1 cellular context compared by ENCODE assay signal in genomic region chr19:9584073-9584833, GRCh38.
A peak's percentile ranks its signal among the peaks of the same experiment; 100 is the strongest.
TF ChIP-seq lines count a peak whose summit lies in the region.

TSS of gene ZNF121 (minus strand) at chr19:9584504. CDS start at chr19:9568097, 16,407 bp downstream.

TF ChIP-seq in HepG2, 621 proteins besides CTCF, POLR2A, EP300 and RAD21 (continued from another document and continues in another):
- TF ChIP-seq UBTF (CRISPR knock-in tag; IDR thresholded peaks at IDR 0.05) (peak; percentile 59), ZNF354B (CRISPR knock-in tag; IDR thresholded peaks at IDR 0.05) (no peak), KAT8 (CRISPR knock-in tag; IDR thresholded peaks at IDR 0.05) (peak; percentile 83), FOXK1 (CRISPR knock-in tag; IDR thresholded peaks at IDR 0.05; ENCODE audit: borderline replicate concordance, low read depth) (peak; percentile 73; the same call in 1 of the 2 replicates), MLXIP (CRISPR knock-in tag; IDR thresholded peaks at IDR 0.05; ENCODE audit: borderline replicate concordance) (peak; percentile 45; the same call in 1 of the 2 replicates), ZNF10 (CRISPR knock-in tag; IDR thresholded peaks at IDR 0.05; ENCODE audit: borderline replicate concordance, low read depth) (no peak), CENPT (CRISPR knock-in tag; IDR thresholded peaks at IDR 0.05; ENCODE audit: low read depth) (no peak), ATF7 (IDR thresholded peaks at IDR 0.05) (peak; percentile 89), ATF7 (CRISPR knock-in tag; IDR thresholded peaks at IDR 0.05) (peak; percentile 93), TOE1 (CRISPR knock-in tag; IDR thresholded peaks at IDR 0.05) (no peak), ZNF557 (CRISPR knock-in tag; IDR thresholded peaks at IDR 0.05) (0 out of 2 replicates have a peak, but pooled peaks have one; percentile 15), ZFP62 (CRISPR knock-in tag; IDR thresholded peaks at IDR 0.05) (no peak), ZNF576 (CRISPR knock-in tag; IDR thresholded peaks at IDR 0.05) (no peak), ZNF607 (CRISPR knock-in tag; IDR thresholded peaks at IDR 0.05; ENCODE audit: borderline replicate concordance) (0 out of 2 replicates have a peak, but pooled peaks have one; percentile 59), ZNF335 (CRISPR knock-in tag; IDR thresholded peaks at IDR 0.05) (no peak), ZNF44 (CRISPR knock-in tag; IDR thresholded peaks at IDR 0.05) (no peak), KLF13 (CRISPR knock-in tag; IDR thresholded peaks at IDR 0.05) (no peak), CBX1 (IDR thresholded peaks at IDR 0.05; ENCODE audit: low read depth) (peak; percentile 57), IKZF4 (CRISPR knock-in tag; IDR thresholded peaks at IDR 0.05; ENCODE audit: borderline replicate concordance, low read depth, not compliant biosample characterization) (no peak), YEATS2 (CRISPR knock-in tag; IDR thresholded peaks at IDR 0.05; ENCODE audit: borderline replicate concordance) (peak; percentile 84), ZNF740 (CRISPR knock-in tag; IDR thresholded peaks at IDR 0.05) (no peak), EZH2 (conservative IDR thresholded peaks at IDR 0.05; ENCODE audit: low read depth, low read length) (no peak), CAMTA2 (CRISPR knock-in tag; IDR thresholded peaks at IDR 0.05; ENCODE audit: borderline replicate concordance) (peak; percentile 48; the same call in 1 of the 2 replicates), ZNF350 (CRISPR knock-in tag; IDR thresholded peaks at IDR 0.05; ENCODE audit: borderline replicate concordance, low read depth) (peak; percentile 75), MED1 (CRISPR knock-in tag; IDR thresholded peaks at IDR 0.05) (peak; percentile 77), ZNF580 (CRISPR knock-in tag; IDR thresholded peaks at IDR 0.05; ENCODE audit: borderline replicate concordance, low read depth) (peak; percentile 72; the same call in 1 of the 2 replicates), ARNTL (CRISPR knock-in tag; IDR thresholded peaks at IDR 0.05) (no peak), ARID4A (CRISPR knock-in tag; IDR thresholded peaks at IDR 0.05; ENCODE audit: borderline replicate concordance) (peak; percentile 96), KMT2A (CRISPR knock-in tag; IDR thresholded peaks at IDR 0.05) (peak; percentile 88), ZNF446 (CRISPR knock-in tag; IDR thresholded peaks at IDR 0.05) (no peak), AHR (CRISPR knock-in tag; IDR thresholded peaks at IDR 0.05) (peak; percentile 34; the same call in 1 of the 2 replicates), KLF16 (CRISPR knock-in tag; IDR thresholded peaks at IDR 0.05) (no peak; a peak in 1 of 4 replicates), THRA (CRISPR knock-in tag; IDR thresholded peaks at IDR 0.05; ENCODE audit: borderline replicate concordance) (no peak), ZNF331 (CRISPR knock-in tag; IDR thresholded peaks at IDR 0.05) (peak; percentile 79), ZNF761 (CRISPR knock-in tag; conservative IDR thresholded peaks at IDR 0.05) (0 out of 2 replicates have a peak, but pooled peaks have one; percentile 35), ZNF276 (CRISPR knock-in tag; IDR thresholded peaks at IDR 0.05; ENCODE audit: low read depth) (no peak)
